ENCODE assay signal across 36 cellular contexts in the genomic region with DNA sequence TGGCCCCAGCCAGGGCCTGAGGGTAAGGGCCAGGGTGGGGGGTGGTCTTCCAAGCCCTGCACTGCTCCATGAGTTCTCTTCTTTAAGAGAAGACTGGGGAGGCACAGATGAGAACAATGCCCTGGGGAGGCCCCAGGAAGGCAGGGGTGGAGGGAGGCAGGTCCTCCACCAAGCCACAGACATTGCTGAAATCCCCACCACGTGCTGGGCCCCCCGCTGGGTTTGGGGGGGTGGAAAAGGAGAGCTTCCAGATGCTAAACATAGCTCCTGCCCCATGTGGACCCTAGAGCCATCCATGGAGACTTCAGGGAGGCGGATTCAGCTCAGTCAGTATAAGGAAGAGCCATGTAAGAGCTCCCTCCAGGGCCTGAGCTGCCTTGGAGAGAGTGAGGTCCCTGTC.
"Had no signal": no experiment of that assay in that cellular context is flagged by ENCODE, and none has a peak within 500 bp of the region (broad histone marks: within the 10 kb centered on the region; RNA-seq: fewer than 3 reads in every experiment).

No MANE protein-coding gene starts in this region.

- H3K36me3 ChIP-seq: brain microvascular endothelial cell, Peyer's patch, WERI-Rb-1 had no signal

- H3K9me3 ChIP-seq: Peyer's patch had no signal

- H3K4me3 ChIP-seq: Peyer's patch had no signal

- ATAC-seq: activated CD8-positive, alpha-beta T cell treated with anti-CD3 and anti-CD28 coated beads for 36 hours; activated T-cell treated with anti-CD3 and anti-CD28 coated beads, Interleukin-2, amount 50 U/mL, for 72 hours; activated T-helper 17 cell treated with anti-CD3 and anti-CD28 coated beads, Interleukin-2, amount 50 U/mL, for 72 hours; PC-3 had no signal

- DNase-seq: activated CD4-positive, alpha-beta T cell treated with anti-CD3 and anti-CD28 coated beads for 1 hour; activated CD4-positive, alpha-beta T cell treated with anti-CD3 and anti-CD28 coated beads, Interleukin-2, amount 10 ng/mL, durations not matched to agents 24 days and 14 days; activated CD4-positive, alpha-beta T cell treated with anti-CD3 and anti-CD28 coated beads, Interleukin-2, amount 50 U/mL, for 4 hours; activated CD4-positive, CD25-positive, alpha-beta regulatory T cell; activated CD8-positive, alpha-beta T cell treated with anti-CD3 and anti-CD28 coated beads for 36 hours; activated effector memory CD4-positive, alpha-beta T cell treated with anti-CD3 and anti-CD28 coated beads, Interleukin-2, amount 50 U/mL, for 16 hours; activated naive CD4-positive, alpha-beta T cell; activated naive CD4-positive, alpha-beta T cell treated with anti-CD3 and anti-CD28 coated beads, Interleukin-2, amount 50 U/mL, for 16 hours; activated naive CD8-positive, alpha-beta T cell treated with anti-CD3 and anti-CD28 coated beads for 36 hours; activated T-cell treated with anti-CD3 and anti-CD28 coated beads, Interleukin-2, amount 50 U/mL, for 1 hour; activated T-cell treated with anti-CD3 and anti-CD28 coated beads, Interleukin-2, amount 50 U/mL, for 72 hours; amniotic stem cell; aorta; brain microvascular endothelial cell; central memory CD4-positive, alpha-beta T cell; MM.1S; MV-4-11; NCI-H1092 treated with DMSO at 0.1 percent for 48 hours; NCI-H1417; NCI-H146; NCI-H187; NCI-H2029 treated with DMSO at 0.1 percent for 48 hours; NCI-H2107; NCI-H2171; NCI-H510A; NCI-H526; NCI-H748 treated with DMSO at 0.1 percent for 48 hours; NK-92 treated with Interleukin-12 subunit alpha and Interleukin-12 subunit beta, amount 100 ng/mL, for 24 hours; PC-3; Peyer's patch; RPMI8226; SIG-M5; T1000; WERI-Rb-1 had no signal

- H3K9ac ChIP-seq: KMS-11 had no signal

- H3K4me1 ChIP-seq: Peyer's patch had no signal

- H3K27ac ChIP-seq: brain microvascular endothelial cell, KMS-11, Peyer's patch, WERI-Rb-1 had no signal

- H3K4me2 ChIP-seq: KMS-11 had no signal

- H3K27me3 ChIP-seq: brain microvascular endothelial cell, Peyer's patch had no signal
